In genomic region chr9:95609426-95609825, GRCh38 we compare ENCODE assay signal across 28 cellular contexts.
"Had no signal": no experiment of that assay in that cellular context is flagged by ENCODE, and none has a peak within 500 bp of the region (broad histone marks: within the 10 kb centered on the region; RNA-seq: fewer than 3 reads in every experiment).

No MANE protein-coding gene starts in this region.

- H3K27ac Mint-ChIP-seq: naive thymus-derived CD8-positive, alpha-beta T cell; nephron; stimulated activated naive B cell treated with anti-CD40 and anti-IgM and Interleukin-4, amounts not matched to agents 10 μg/mL and 1 μg/mL and 100 μg/mL, for 72 hours had no signal

- H3K4me3 Mint-ChIP-seq: naive thymus-derived CD8-positive, alpha-beta T cell; nephron; stimulated activated naive B cell treated with anti-CD40 and anti-IgM and Interleukin-4, amounts not matched to agents 10 μg/mL and 1 μg/mL and 100 μg/mL, for 72 hours had no signal

- H3K4me1 Mint-ChIP-seq: stimulated activated naive B cell treated with anti-CD40 and anti-IgM and Interleukin-4, amounts not matched to agents 10 μg/mL and 1 μg/mL and 100 μg/mL, for 72 hours had no signal

- H3K27ac ChIP-seq: left lung, lower lobe of right lung, neutrophil, ovary, prostate gland, stomach, testis, thyroid gland, transverse colon, upper lobe of left lung, vagina had no signal

- H3K9me3 ChIP-seq: lower lobe of right lung, neutrophil, ovary, prostate gland, testis, thyroid gland, transverse colon, vagina had no signal

- H3K4me3 ChIP-seq: left lung, lower lobe of right lung, ovary, prostate gland, skin epidermis, stomach, testis, thyroid gland, transverse colon, upper lobe of left lung, vagina had no signal

- H3K36me3 ChIP-seq: left lung, lower lobe of right lung, neutrophil, ovary, prostate gland, stomach, thyroid gland, transverse colon, upper lobe of left lung, vagina had no signal

- H3K4me1 ChIP-seq: left lung, lower lobe of right lung, stomach, testis, thyroid gland, upper lobe of left lung had no signal

- ATAC-seq: left colon; left lung; lower lobe of right lung; naive thymus-derived CD8-positive, alpha-beta T cell; right cardiac atrium; sciatic nerve; stimulated activated naive B cell treated with anti-CD40 and anti-IgM and Interleukin-4, amounts not matched to agents 10 μg/mL and 1 μg/mL and 100 μg/mL, for 72 hours; stimulated activated naive CD8-positive, alpha-beta T cell treated with anti-CD3 and anti-CD28 coated beads, Interleukin-15, Interleukin-2, amounts not matched to agents 100 U/mL and 50 U/mL, for 24 hours had no signal

- H3K27me3 ChIP-seq: left lung, neutrophil, ovary, stomach, testis, thyroid gland, transverse colon, upper lobe of left lung, vagina had no signal

- DNase-seq: hippocampal formation; kidney glomerular epithelial cell; left colon; left lung; lower lobe of right lung; mammary epithelial cell; mesenchymal stem cell; naive thymus-derived CD8-positive, alpha-beta T cell; ovary; retina; right cardiac atrium; stimulated activated CD4-positive, alpha-beta T cell treated with anti-CD3 and anti-CD28 coated beads, Interleukin-12 subunit alpha, Interleukin-12 subunit beta, amount 100 ng/mL, for 4 hours; stimulated activated CD4-positive, alpha-beta T cell treated with anti-CD3 and anti-CD28 coated beads, Interleukin-15, amount 100 ng/mL, for 24 hours; stimulated activated CD4-positive, alpha-beta T cell treated with anti-CD3 and anti-CD28 coated beads, Interleukin-2, amount 100 ng/mL, for 24 hours; stimulated activated CD4-positive, alpha-beta T cell treated with anti-CD3 and anti-CD28 coated beads, Interleukin-4, amount 100 ng/mL, for 1 hour; stimulated activated naive B cell treated with anti-CD40 and anti-IgM and Interleukin-4, amounts not matched to agents 10 μg/mL and 1 μg/mL and 100 μg/mL, for 72 hours; stimulated activated naive CD8-positive, alpha-beta T cell treated with anti-CD3 and anti-CD28 coated beads, Interleukin-15, Interleukin-2, amounts not matched to agents 100 U/mL and 50 U/mL, for 24 hours; stomach; testis; thyroid gland; transverse colon; upper lobe of left lung had no signal

- H3K36me3 Mint-ChIP-seq: naive thymus-derived CD8-positive, alpha-beta T cell; stimulated activated naive B cell treated with anti-CD40 and anti-IgM and Interleukin-4, amounts not matched to agents 10 μg/mL and 1 μg/mL and 100 μg/mL, for 72 hours had no signal
